ENCODE assay signal across 26 cellular contexts in genomic region chr1:199297174-199297573, GRCh38.
"Had no signal": no experiment of that assay in that cellular context is flagged by ENCODE, and none has a peak within 500 bp of the region (broad histone marks: within the 10 kb centered on the region; RNA-seq: fewer than 3 reads in every experiment).

No MANE protein-coding gene starts in this region.

- H3K36me3 ChIP-seq: esophagus muscularis mucosa, heart left ventricle, neutrophil, right lobe of liver, upper lobe of left lung had no signal

- H3K9me3 ChIP-seq: esophagus muscularis mucosa, heart left ventricle, neutrophil, right lobe of liver, upper lobe of left lung had no signal

- H3K9ac ChIP-seq: parathyroid adenoma had no signal

- H3K4me1 Mint-ChIP-seq: activated B cell treated with CpG ODN at 0.5 μM for 24 hours, nephron had no signal

- H3K27ac Mint-ChIP-seq: activated B cell treated with CpG ODN at 0.5 μM for 24 hours; activated CD4-positive, alpha-beta T cell treated with anti-CD3 and anti-CD28 coated beads for 36 hours; brain; nephron had no signal

- FAIRE-seq: keratinocyte, small intestine had no signal

- DNase-seq: activated B cell treated with CpG ODN at 0.5 μM for 24 hours; activated CD4-positive, alpha-beta T cell treated with anti-CD3 and anti-CD28 coated beads for 36 hours; activated CD4-positive, alpha-beta T cell treated with anti-CD3 and anti-CD28 coated beads, Interleukin-2, amount 50 U/mL, for 4 hours; activated naive CD4-positive, alpha-beta T cell treated with Interleukin-2 at 50 U/mL for 16 hours; activated T-cell treated with anti-CD3 and anti-CD28 coated beads, Interleukin-2, amount 50 U/mL, for 48 hours; anterior cingulate cortex; caudate nucleus; dermis blood vessel endothelial cell; effector memory CD4-positive, alpha-beta T cell; heart left ventricle; left colon; mesenchymal stem cell; right lobe of liver; small intestine; stimulated activated CD4-positive, alpha-beta T cell treated with anti-CD3 and anti-CD28 coated beads, Interleukin-15, amount 100 ng/mL, for 24 hours; stimulated activated CD4-positive, alpha-beta T cell treated with anti-CD3 and anti-CD28 coated beads, Interleukin-2, amount 100 ng/mL, for 48 hours; stimulated activated CD8-positive, alpha-beta memory T cell treated with anti-CD3 and anti-CD28 coated beads, Interleukin-4, amount 100 ng/mL, for 48 hours; stimulated activated naive CD4-positive, alpha-beta T cell; T1000; upper lobe of left lung had no signal

- H3K27me3 Mint-ChIP-seq: brain had no signal

- H3K4me1 ChIP-seq: esophagus muscularis mucosa, heart left ventricle, parathyroid adenoma, upper lobe of left lung had no signal

- H3K4me3 ChIP-seq: esophagus muscularis mucosa, heart left ventricle, right lobe of liver, upper lobe of left lung had no signal

- H3K79me2 ChIP-seq: parathyroid adenoma had no signal

- ATAC-seq: activated CD4-positive, alpha-beta T cell treated with anti-CD3 and anti-CD28 coated beads for 36 hours; heart left ventricle; left colon; right lobe of liver had no signal

- H2AFZ ChIP-seq: parathyroid adenoma had no signal

- H3K36me3 Mint-ChIP-seq: brain had no signal

- H3K27me3 ChIP-seq: esophagus muscularis mucosa, heart left ventricle, neutrophil, right lobe of liver, upper lobe of left lung had no signal

- H3K27ac ChIP-seq: esophagus muscularis mucosa, heart left ventricle, neutrophil, parathyroid adenoma, right lobe of liver, upper lobe of left lung had no signal

- H3K4me3 Mint-ChIP-seq: activated B cell treated with CpG ODN at 0.5 μM for 24 hours; activated CD4-positive, alpha-beta T cell treated with anti-CD3 and anti-CD28 coated beads for 36 hours; brain; nephron had no signal

- H3K9me3 Mint-ChIP-seq: activated B cell treated with CpG ODN at 0.5 μM for 24 hours, brain, nephron had no signal
